ENCODE assay signal across 10 cellular contexts in the genomic region with DNA sequence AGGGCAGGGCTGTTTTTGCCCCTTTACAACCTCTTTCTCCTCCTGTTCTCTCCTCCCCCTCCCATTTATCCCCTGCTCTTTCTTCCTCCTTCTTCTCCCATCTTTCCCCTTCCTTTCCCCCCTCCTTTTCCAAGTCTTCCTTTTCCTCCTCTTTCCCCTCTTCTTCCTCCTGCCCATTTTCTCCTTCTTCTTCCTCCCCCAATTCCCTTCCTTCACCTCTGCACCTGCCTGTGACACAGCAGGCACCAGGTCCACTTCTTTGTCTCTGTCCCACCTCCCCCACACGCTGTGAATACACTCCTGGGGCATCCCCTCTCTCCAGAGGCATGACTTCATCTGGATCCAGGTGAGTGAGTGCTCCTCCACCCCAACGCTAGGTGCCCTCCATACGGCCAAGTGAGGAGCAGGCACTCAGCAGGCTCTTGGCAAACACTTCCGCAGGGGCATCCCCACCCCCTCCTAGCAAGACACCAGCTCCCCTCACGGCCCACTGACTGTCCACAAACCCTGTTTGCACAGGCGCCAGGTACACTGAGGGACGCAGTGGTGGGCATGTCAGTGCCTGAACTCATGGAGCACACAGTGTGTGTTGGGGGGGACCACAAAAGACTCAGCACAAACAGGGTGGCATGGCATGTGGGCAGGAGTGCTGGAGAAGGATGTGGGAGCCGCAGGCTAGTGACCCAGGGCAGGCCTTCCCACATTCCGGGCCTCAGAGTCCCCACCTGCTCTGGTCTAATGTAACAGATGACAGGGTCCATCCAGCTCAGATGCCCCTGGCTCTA. TPM values are rescaled to one million over a fixed set of nuclear protein-coding genes. Genes with fewer than 3 reads are reported as not detected.
DNase-seq lines count a peak whose midpoint lies in the region; ATAC-seq and TF ChIP-seq lines count a peak whose summit lies in the region.
"Had no signal": no experiment of that assay in that cellular context is flagged by ENCODE, and none has a peak within 500 bp of the region (broad histone marks: within the 10 kb centered on the region; RNA-seq: fewer than 3 reads in every experiment).

No MANE protein-coding gene starts in this region.

- TF ChIP-seq POLR2A in tibial nerve (IDR thresholded peaks at IDR 0.05): no peak

- no peak for TF ChIP-seq EP300 in tibial nerve (IDR thresholded peaks at IDR 0.05)

- H3K4me3 ChIP-seq in iPS-15b (ENCODE audit: low read depth, low read length): peak overlapping the region; percentile 52
- no peak overlapping the region for H3K4me3 ChIP-seq in tibial nerve
- H3K4me3 ChIP-seq: cardiac muscle cell had no signal

- H3K4me1 ChIP-seq in iPS-15b (ENCODE audit: control insufficient read depth, insufficient read depth, low read length) (peaks cover 23% of the 10 kb centered on the region), tibial nerve (peaks cover 0 to 38% (median 18%) of the 10 kb centered on the region in 4 donors)

- H3K27me3 ChIP-seq in iPS-15b (ENCODE audit: control insufficient read depth, insufficient read depth, low read length) (peaks cover 5% of the 10 kb centered on the region), tibial nerve (no peaks in the 10 kb centered on the region)
- H3K27me3 ChIP-seq: cardiac muscle cell had no signal

- H3K36me3 Mint-ChIP-seq in activated T-cell treated with anti-CD3 and anti-CD28 coated beads, Interleukin-2, amount 50 U/mL, for 4 hours (ENCODE audit: insufficient read depth): no peaks in the 10 kb centered on the region
- H3K36me3 Mint-ChIP-seq in T-helper 17 cell (ENCODE audit: low read depth): peaks cover 5% of the 10 kb centered on the region

- H3K27me3 Mint-ChIP-seq in activated T-cell treated with anti-CD3 and anti-CD28 coated beads, Interleukin-2, amount 50 U/mL, for 4 hours (ENCODE audit: low read depth): peaks cover 17% of the 10 kb centered on the region
- H3K27me3 Mint-ChIP-seq in T-helper 17 cell: peaks cover 32% of the 10 kb centered on the region

- no peak for DNase-seq in activated T-cell treated with anti-CD3 and anti-CD28 coated beads, Interleukin-2, amount 50 U/mL, for 4 hours
- DNase-seq in activated T-cell treated with anti-CD3 and anti-CD28 coated beads for 4 hours (no peak), T-helper 17 cell (no peak), tibial nerve (ENCODE audit: low spot score in 2 of 2) (no peak), SHP77 treated with DMSO at 0.1 percent for 48 hours (lab: John Stamatoyannopoulos, UW) (no peak), HK-2 (ENCODE audit: unreplicated experiment) (no peak)
- DNase-seq: MV-4-11 had no signal

- 90 to 92% methylated on average over 9 of the region's 9 CpGs for WGBS in tibial nerve, 2 donors

- H3K9me3 Mint-ChIP-seq in activated T-cell treated with anti-CD3 and anti-CD28 coated beads, Interleukin-2, amount 50 U/mL, for 4 hours: no peaks in the 10 kb centered on the region

- H3K4me3 Mint-ChIP-seq in activated T-cell treated with anti-CD3 and anti-CD28 coated beads, Interleukin-2, amount 50 U/mL, for 4 hours: peak overlapping the region; percentile 43
- H3K4me3 Mint-ChIP-seq in T-helper 17 cell: peak overlapping the region; percentile 85

- peaks cover 6% of the 10 kb centered on the region for H3K4me1 Mint-ChIP-seq in activated T-cell treated with anti-CD3 and anti-CD28 coated beads, Interleukin-2, amount 50 U/mL, for 4 hours (ENCODE audit: low read depth)
- H3K4me1 Mint-ChIP-seq in T-helper 17 cell: peaks cover 6% of the 10 kb centered on the region

- H3K9me3 ChIP-seq in T-helper 17 cell (ENCODE audit: control insufficient read depth, low read length, poor library complexity, severe bottlenecking): no peaks in the 10 kb centered on the region
- no peaks in the 10 kb centered on the region for H3K9me3 ChIP-seq in iPS-15b (ENCODE audit: control insufficient read depth, insufficient read depth, low read length)
- H3K9me3 ChIP-seq in tibial nerve: peaks cover 0 to 8% (median 0%) of the 10 kb centered on the region in 4 donors

- H3K9ac ChIP-seq in iPS-15b (ENCODE audit: low read depth, low read length): no peak overlapping the region

- H3K27ac Mint-ChIP-seq in T-helper 17 cell: no peak overlapping the region

- peak overlapping the region in 3 of 4 donors; percentile 36 to 86 (median 66) for H3K27ac ChIP-seq in tibial nerve
- H3K27ac ChIP-seq: cardiac muscle cell had no signal

- ATAC-seq in activated T-cell treated with anti-CD3 and anti-CD28 coated beads, Interleukin-2, amount 50 U/mL, for 4 hours: no peak
- ATAC-seq in T-helper 17 cell (no peak), HG03342 (IDR thresholded peaks at IDR 0.05; ENCODE audit: unreplicated experiment) (no peak)

- H3K36me3 ChIP-seq in iPS-15b (ENCODE audit: control insufficient read depth, insufficient read depth, low read length) (peaks cover 7% of the 10 kb centered on the region), tibial nerve (no peaks in the 10 kb centered on the region)
- H3K36me3 ChIP-seq: cardiac muscle cell had no signal

- no peak for TF ChIP-seq CTCF in tibial nerve (IDR thresholded peaks at IDR 0.05)

RNA-seq across cellular contexts. Expression of gene TLDC2, which starts 10.7 kb away (rescaled TPM):
- total RNA-seq in activated T-cell treated with anti-CD3 and anti-CD28 coated beads, Interleukin-2, amount 50 U/mL, for 4 hours: not detected
- total RNA-seq in T-helper 17 cell (not detected), tibial nerve (not detected)
- total RNA-seq: cardiac muscle cell had no signal
